ENCODE assay signal across 19 cellular contexts in the genomic region with DNA sequence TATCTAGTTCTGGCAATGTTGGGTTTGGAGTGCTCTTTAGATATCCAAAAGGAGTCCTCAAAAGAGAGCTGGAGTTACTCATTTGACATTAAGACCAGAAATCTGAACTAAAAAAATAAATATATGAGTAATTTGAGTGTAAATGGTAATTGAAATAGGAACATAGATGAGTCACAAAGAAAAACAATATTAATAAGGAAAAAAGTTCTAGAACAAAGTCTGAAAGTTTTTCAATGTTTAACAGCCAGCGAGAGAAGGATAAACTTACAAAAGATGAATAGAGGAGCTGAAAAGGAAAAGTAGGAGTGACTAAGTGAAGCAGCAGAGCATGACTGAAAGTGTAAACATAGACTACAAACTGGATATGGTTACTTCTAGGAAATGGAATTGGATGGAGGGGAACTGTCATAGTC. TPM values are rescaled to one million over a fixed set of nuclear protein-coding genes. Genes with fewer than 3 reads are reported as not detected.
A peak's percentile ranks its signal among the peaks of the same experiment; 100 is the strongest.
DNase-seq lines count a peak whose midpoint lies in the region; ATAC-seq and TF ChIP-seq lines count a peak whose summit lies in the region.
"Had no signal": no experiment of that assay in that cellular context is flagged by ENCODE, and none has a peak within 500 bp of the region (broad histone marks: within the 10 kb centered on the region; RNA-seq: fewer than 3 reads in every experiment).

No MANE protein-coding gene starts in this region.

- POLR2A ChIA-PET in HEK293 (lab: Yijun Ruan, JAX): no interaction called here

- peak overlapping the region; percentile 22 for H2AFZ ChIP-seq in ACC112 (ENCODE audit: low read length, unreplicated experiment)

- intact Hi-C loops in gastrocnemius medialis (cut with DNase I; ENCODE audit: low total_unique reads): no loop called here
- intact Hi-C loops in Right ventricle myocardium superior (cut with DNase I): no loop called here

- H3K27me3 ChIP-seq in ACC112 (ENCODE audit: insufficient read depth, low read length): no peaks in the 10 kb centered on the region
- no peaks in the 10 kb centered on the region for H3K27me3 ChIP-seq in gastrocnemius medialis
- H3K27me3 ChIP-seq: colonic mucosa, tibial nerve had no signal

- DNase-seq in astrocyte of the spinal cord (ENCODE audit: low read depth, low spot score) (peak; percentile 81), foreskin melanocyte (peak; percentile 8), gastrocnemius medialis (no peak), Right ventricle myocardium superior (no peak)
- no peak for DNase-seq in activated T-cell treated with anti-CD3 and anti-CD28 coated beads, Interleukin-2, amount 50 U/mL, for 48 hours
- DNase-seq: activated CD4-positive, alpha-beta T cell treated with anti-CD3 and anti-CD28 coated beads for 36 hours; colonic mucosa; lower lobe of right lung; naive thymus-derived CD8-positive, alpha-beta T cell; NCI-H2029 treated with DMSO at 0.1 percent for 48 hours; retina; SHP77; stimulated activated CD4-positive, alpha-beta T cell treated with anti-CD3 and anti-CD28 coated beads, Interleukin-2, amount 100 ng/mL, for 24 hours; stimulated activated CD8-positive, alpha-beta memory T cell treated with anti-CD3 and anti-CD28 coated beads, Interleukin-4, amount 100 ng/mL, for 48 hours; T-helper 9 cell had no signal

- CTCF ChIA-PET in HEK293 (lab: Yijun Ruan, JAX): interaction anchor here (0.9 kb wide), 1 partner anchor 15 kb away, joined by 3 read pairs; no protein-coding TSS in a partner anchor

- no peaks in the 10 kb centered on the region for H3K79me2 ChIP-seq in ACC112 (ENCODE audit: control insufficient read depth, insufficient read depth, low read length, unreplicated experiment)

- TF ChIP-seq POLR2A in gastrocnemius medialis (IDR thresholded peaks at IDR 0.05): no peak

- H3K9me3 ChIP-seq in HEK293 (ENCODE audit: control insufficient read depth, insufficient read depth, low read depth, low read length) (no peaks in the 10 kb centered on the region), gastrocnemius medialis (no peaks in the 10 kb centered on the region)
- H3K9me3 ChIP-seq: colonic mucosa had no signal

- in situ Hi-C loops in astrocyte of the spinal cord (cut with HindIII; ENCODE audit: low sequenced_read_pairs): no loop called here
- in situ Hi-C loops in gastrocnemius medialis (cut with MboI; ENCODE audit: low sequenced_read_pairs in 4 of 4): no loop called here

- no peak for ATAC-seq in gastrocnemius medialis
- ATAC-seq in HG02938 (IDR thresholded peaks at IDR 0.05; ENCODE audit: unreplicated experiment): no peak
- ATAC-seq in Right ventricle myocardium superior (ENCODE audit: poor library complexity): no peak
- ATAC-seq: activated CD4-positive, alpha-beta T cell treated with anti-CD3 and anti-CD28 coated beads for 36 hours; lower lobe of right lung; naive thymus-derived CD8-positive, alpha-beta T cell had no signal

- TF ChIP-seq CTCF in HEK293 (tag by site-specific recombination; IDR thresholded peaks at IDR 0.05) (no peak), astrocyte of the spinal cord (IDR thresholded peaks at IDR 0.05; ENCODE audit: low read depth, low read length) (no peak), gastrocnemius medialis (IDR thresholded peaks at IDR 0.05 in 4 of 5, conservative IDR thresholded peaks at IDR 0.05 in 1 of 5) (no peak)

- H3K4me3 ChIP-seq in ACC112 (ENCODE audit: low read depth, low read length): peak overlapping the region; percentile 6; the same call in 1 of the 2 replicates
- no peak overlapping the region for H3K4me3 ChIP-seq in HEK293 (ENCODE audit: low read depth, low read length)
- H3K4me3 ChIP-seq in astrocyte of the spinal cord (ENCODE audit: low read depth, low read length): no peak overlapping the region
- no peak overlapping the region for H3K4me3 ChIP-seq in gastrocnemius medialis
- H3K4me3 ChIP-seq: colonic mucosa, lower lobe of right lung, tibial nerve had no signal

- no peaks in the 10 kb centered on the region for H3K36me3 ChIP-seq in ACC112 (ENCODE audit: insufficient read depth, low read length)
- H3K36me3 ChIP-seq in HEK293 (ENCODE audit: control insufficient read depth in 2 of 2, insufficient read depth in 1 of 2, low read length in 2 of 2): no peaks in the 10 kb centered on the region; a peak in 1 of 3 replicates
- H3K36me3 ChIP-seq in gastrocnemius medialis: no peaks in the 10 kb centered on the region
- H3K36me3 ChIP-seq: colonic mucosa, lower lobe of right lung had no signal

- H3K4me1 ChIP-seq in ACC112 (ENCODE audit: control insufficient read depth, insufficient read depth, low read length, unreplicated experiment) (peaks cover 26% of the 10 kb centered on the region), HEK293 (ENCODE audit: control insufficient read depth, insufficient read depth, low read length) (no peaks in the 10 kb centered on the region), gastrocnemius medialis (peaks cover 21 to 27% of the 10 kb centered on the region in 2 donors)
- H3K4me1 ChIP-seq: colonic mucosa, lower lobe of right lung had no signal

- H3K27ac ChIP-seq in ACC112 (ENCODE audit: low read depth, low read length) (peak overlapping the region; percentile 64), HEK293 (ENCODE audit: extremely low read depth, low read depth, low read length) (no peak overlapping the region), gastrocnemius medialis (no peak overlapping the region)
- H3K27ac ChIP-seq: colonic mucosa, lower lobe of right lung, tibial nerve had no signal

TF ChIP-seq in HEK293, 187 proteins besides CTCF, POLR2A, EP300 and RAD21:
- TF ChIP-seq, protein P1, sequence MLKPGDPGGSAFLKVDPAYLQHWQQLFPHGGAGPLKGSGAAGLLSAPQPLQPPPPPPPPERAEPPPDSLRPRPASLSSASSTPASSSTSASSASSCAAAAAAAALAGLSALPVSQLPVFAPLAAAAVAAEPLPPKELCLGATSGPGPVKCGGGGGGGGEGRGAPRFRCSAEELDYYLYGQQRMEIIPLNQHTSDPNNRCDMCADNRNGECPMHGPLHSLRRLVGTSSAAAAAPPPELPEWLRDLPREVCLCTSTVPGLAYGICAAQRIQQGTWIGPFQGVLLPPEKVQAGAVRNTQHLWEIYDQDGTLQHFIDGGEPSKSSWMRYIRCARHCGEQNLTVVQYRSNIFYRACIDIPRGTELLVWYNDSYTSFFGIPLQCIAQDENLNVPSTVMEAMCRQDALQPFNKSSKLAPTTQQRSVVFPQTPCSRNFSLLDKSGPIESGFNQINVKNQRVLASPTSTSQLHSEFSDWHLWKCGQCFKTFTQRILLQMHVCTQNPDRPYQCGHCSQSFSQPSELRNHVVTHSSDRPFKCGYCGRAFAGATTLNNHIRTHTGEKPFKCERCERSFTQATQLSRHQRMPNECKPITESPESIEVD (tag by site-specific recombination; IDR thresholded peaks at IDR 0.05): peak; percentile 52
- TF ChIP-seq ZFP3 (tag by site-specific recombination; IDR thresholded peaks at IDR 0.05; ENCODE audit: low read depth): no peak
- TF ChIP-seq ZNF48 (tag by site-specific recombination; IDR thresholded peaks at IDR 0.05): no peak

RNA-seq across cellular contexts. Expression of gene EPM2A, which starts 46.8 kb away (rescaled TPM):
- total RNA-seq in gastrocnemius medialis: 10 to 100 TPM; 51.9 to 100.0 (median 68.2) TPM
- total RNA-seq in Right ventricle myocardium superior: 46.5 TPM

Comparison
In these comparisons a context has a peak if more than half of its experiments do, and no peak if none do; other contexts are left out.
1. DNase-seq: peak in astrocyte of the spinal cord (single experiment) and foreskin melanocyte (single experiment); none in gastrocnemius medialis (0 of 2), activated T-cell treated with anti-CD3 and anti-CD28 coated beads, Interleukin-2, amount 50 U/mL, for 48 hours (0 of 2) and Right ventricle myocardium superior (single experiment).